Comparison of ENCODE assay signal across 10 cellular contexts in the genomic region with DNA sequence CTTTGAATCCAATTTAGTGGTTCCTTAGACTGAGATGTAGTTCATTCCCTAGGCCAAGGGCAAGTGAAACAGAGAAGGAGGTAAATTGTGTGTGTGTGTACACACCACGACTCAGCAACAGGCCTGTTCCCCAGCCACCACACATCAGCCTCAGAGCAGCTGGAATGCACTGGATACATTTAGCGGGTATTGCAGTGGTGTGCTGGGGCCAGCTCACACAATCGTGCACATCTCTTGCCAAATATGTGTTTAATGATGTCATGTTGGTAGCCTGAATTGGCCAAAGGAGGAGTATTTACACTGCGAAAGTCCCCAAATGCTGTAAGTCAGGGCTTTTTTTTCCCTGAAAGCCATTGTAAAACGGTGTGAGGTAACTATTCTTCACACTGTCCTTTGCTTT.
DNase-seq lines count a peak whose midpoint lies in the region; ATAC-seq and TF ChIP-seq lines count a peak whose summit lies in the region.
"Had no signal": no experiment of that assay in that cellular context is flagged by ENCODE, and none has a peak within 500 bp of the region (broad histone marks: within the 10 kb centered on the region; RNA-seq: fewer than 3 reads in every experiment).

No MANE protein-coding gene starts in this region.

- H3K9me3 Mint-ChIP-seq in activated T-cell treated with anti-CD3 and anti-CD28 coated beads, Interleukin-2, amount 50 U/mL, for 24 hours, result no peaks in the 10 kb centered on the region
- no peaks in the 10 kb centered on the region for H3K9me3 Mint-ChIP-seq in CD8-positive, alpha-beta memory T cell

- no peak overlapping the region for H3K4me2 ChIP-seq in mammary epithelial cell (ENCODE audit: insufficient read depth, low read depth, low read length)

- H3K27ac ChIP-seq in mammary epithelial cell (ENCODE audit: insufficient read depth, low read depth, low read length), result no peak overlapping the region
- H3K27ac ChIP-seq in right lobe of liver, result peak overlapping the region; percentile 61 to 71 (median 69)
- peak overlapping the region; percentile 56 to 89 (median 80) for H3K27ac ChIP-seq in transverse colon
- H3K27ac ChIP-seq in CD8-positive, alpha-beta memory T cell (ENCODE audit: low read depth, low read length), result no peak overlapping the region

- H3K9me3 ChIP-seq in mammary epithelial cell (replicated peaks; ENCODE audit: insufficient read depth, low read length) (no peaks in the 10 kb centered on the region), right lobe of liver (no peaks in the 10 kb centered on the region), transverse colon (no peaks in the 10 kb centered on the region)
- no peaks in the 10 kb centered on the region for H3K9me3 ChIP-seq in CD8-positive, alpha-beta memory T cell (ENCODE audit: low read length)

- peak overlapping the region; percentile 88 for H3K27ac Mint-ChIP-seq in activated T-cell treated with anti-CD3 and anti-CD28 coated beads, Interleukin-2, amount 50 U/mL, for 24 hours
- peak overlapping the region in 2 of 8 donors; percentile 17 to 72 for H3K27ac Mint-ChIP-seq in CD8-positive, alpha-beta memory T cell

- BruUV-seq in mammary epithelial cell (replicated peaks; lab: Mats Ljungman, UMichigan), result no TSS peak

- no peak for TF ChIP-seq EP300 in transverse colon (IDR thresholded peaks at IDR 0.05; ENCODE audit: low read depth)

- H3K36me3 ChIP-seq in mammary epithelial cell (ENCODE audit: insufficient read depth, low read length) (peaks cover 8% of the 10 kb centered on the region), right lobe of liver (peaks cover 0 to 24% (median 14%) of the 10 kb centered on the region in 4 donors), transverse colon (peaks cover 0 to 20% (median 10%) of the 10 kb centered on the region in 4 donors)
- H3K36me3 ChIP-seq in CD8-positive, alpha-beta memory T cell (ENCODE audit: insufficient read depth, low read length), result peaks cover 27% of the 10 kb centered on the region

- no peak overlapping the region for H2AFZ ChIP-seq in mammary epithelial cell (ENCODE audit: low read depth, low read length)

- POLR2A ChIA-PET in CD8-positive, alpha-beta memory T cell (lab: Charles Lee), result no interaction called here

- no peak for TF ChIP-seq CTCF in mammary epithelial cell (conservative IDR thresholded peaks at IDR 0.05 in 1 of 2, IDR thresholded peaks at IDR 0.05 in 1 of 2; ENCODE audit: extremely low read depth in 1 of 2, insufficient read depth in 1 of 2, low read depth in 1 of 2, low read length in 2 of 2)
- no peak for TF ChIP-seq CTCF in right lobe of liver (IDR thresholded peaks at IDR 0.05)
- no peak for TF ChIP-seq CTCF in transverse colon (IDR thresholded peaks at IDR 0.05)

- no peak overlapping the region for H3K9ac ChIP-seq in mammary epithelial cell (ENCODE audit: insufficient read depth, low read length)

- no peak overlapping the region for H3K4me3 ChIP-seq in mammary epithelial cell (replicated peaks in 1 of 3; ENCODE audit: insufficient read depth in 1 of 3, low read depth in 2 of 3, low read length in 3 of 3)
- H3K4me3 ChIP-seq in right lobe of liver, result no peak overlapping the region
- H3K4me3 ChIP-seq in transverse colon, result no peak overlapping the region
- no peak overlapping the region for H3K4me3 ChIP-seq in CD8-positive, alpha-beta memory T cell (ENCODE audit: low read length)

- 11% methylated on average over 5 of the region's 5 CpGs for WGBS in mammary epithelial cell (ENCODE audit: low coverage, missing lambda C conversion rate)
- WGBS in right lobe of liver (ENCODE audit: insufficient coverage, low coverage, low lambda C conversion rate, missing lambda C conversion rate), result 7% methylated on average over 2 of the region's 5 CpGs
- WGBS in transverse colon (ENCODE audit: low coverage in 1 of 2), 2 donors, result 65% methylated on average over 5 of the region's 5 CpGs; no CpG with 5 or more reads in 1 of the 2 donors

- H3K4me1 Mint-ChIP-seq in activated T-cell treated with anti-CD3 and anti-CD28 coated beads, Interleukin-2, amount 50 U/mL, for 24 hours (ENCODE audit: low read depth), result peaks cover 45% of the 10 kb centered on the region
- H3K4me1 Mint-ChIP-seq in CD8-positive, alpha-beta memory T cell, result peaks cover 14 to 41% (median 23%) of the 10 kb centered on the region in 3 donors

- ATAC-seq in right lobe of liver, result peak; percentile 87 to 89 (median 88)
- no peak for ATAC-seq in HG02763 (IDR thresholded peaks at IDR 0.05; ENCODE audit: unreplicated experiment)

- H3K27me3 ChIP-seq in mammary epithelial cell (ENCODE audit: insufficient read depth, low read length) (no peaks in the 10 kb centered on the region), right lobe of liver (no peaks in the 10 kb centered on the region), transverse colon (no peaks in the 10 kb centered on the region)
- H3K27me3 ChIP-seq in CD8-positive, alpha-beta memory T cell (ENCODE audit: insufficient read depth, low read length, poor library complexity, severe bottlenecking), result no peaks in the 10 kb centered on the region

- H3K27me3 Mint-ChIP-seq in activated T-cell treated with anti-CD3 and anti-CD28 coated beads, Interleukin-2, amount 50 U/mL, for 24 hours, result no peaks in the 10 kb centered on the region
- no peaks in the 10 kb centered on the region for H3K27me3 Mint-ChIP-seq in CD8-positive, alpha-beta memory T cell
- H3K27me3 Mint-ChIP-seq: CD4-positive, alpha-beta memory T cell had no signal

- in situ Hi-C loops in mammary epithelial cell (cut with MboI; ENCODE audit: low sequenced_read_pairs in 2 of 2), result no loop called here
- in situ Hi-C loops in transverse colon (cut with MboI; ENCODE audit: low pct_ligation_motif_present in 1 of 4, low pct_unique_long_range_greater_than_20kb in 1 of 4, low sequenced_read_pairs in 3 of 4), result no loop called here

- peaks cover 52% of the 10 kb centered on the region for H3K79me2 ChIP-seq in mammary epithelial cell (ENCODE audit: insufficient read depth, low read length)

- H3K4me3 Mint-ChIP-seq in activated T-cell treated with anti-CD3 and anti-CD28 coated beads, Interleukin-2, amount 50 U/mL, for 24 hours, result no peak overlapping the region
- no peak overlapping the region for H3K4me3 Mint-ChIP-seq in CD8-positive, alpha-beta memory T cell
- H3K4me3 Mint-ChIP-seq: CD4-positive, alpha-beta memory T cell had no signal

- dilution Hi-C loops in mammary epithelial cell (cut with HindIII; ENCODE audit: low sequenced_read_pairs), result no loop called here

- no peaks in the 10 kb centered on the region for H4K20me1 ChIP-seq in mammary epithelial cell (ENCODE audit: insufficient read depth, low read length)

- H3K36me3 Mint-ChIP-seq in activated T-cell treated with anti-CD3 and anti-CD28 coated beads, Interleukin-2, amount 50 U/mL, for 24 hours (ENCODE audit: low read depth), result peaks cover 69% of the 10 kb centered on the region
- H3K36me3 Mint-ChIP-seq in CD8-positive, alpha-beta memory T cell, result peaks cover 0 to 64% (median 12%) of the 10 kb centered on the region in 3 donors

- intact Hi-C loops in mammary epithelial cell (cut with micrococcal nuclease), result no loop called here
- intact Hi-C loops in right lobe of liver (cut with DNase I), result no loop called here
- intact Hi-C loops in transverse colon (cut with DNase I; ENCODE audit: low total_unique reads), result no loop called here

- CTCF ChIA-PET in mammary epithelial cell (lab: Charles Lee; ENCODE audit: low non-redundant PET), result no interaction called here
- CTCF ChIA-PET in CD8-positive, alpha-beta memory T cell (lab: Charles Lee), result interaction anchor here (1.2 kb wide), 1 partner anchor 14 kb away, joined by 3 read pairs; no protein-coding TSS in a partner anchor

- no peak for DNase-seq in activated T-cell treated with anti-CD3 and anti-CD28 coated beads, Interleukin-2, amount 50 U/mL, for 24 hours
- no peak for DNase-seq in activated T-cell treated with anti-CD3 and anti-CD28 coated beads, Interleukin-2, amount 50 U/mL, for 48 hours
- DNase-seq in mammary epithelial cell (peak; percentile 71), right lobe of liver (peak; percentile 64 to 76 (median 74)), transverse colon (peak; percentile 43), middle frontal gyrus (ENCODE audit: extremely low spot score, low spot score) (no peak)
- no peak for DNase-seq in CD8-positive, alpha-beta memory T cell
- DNase-seq: activated CD8-positive, alpha-beta memory T cell treated with anti-CD3 and anti-CD28 coated beads, Interleukin-2, amount 50 U/mL, for 4 hours; CD4-positive, alpha-beta memory T cell had no signal

- H3K4me1 ChIP-seq in mammary epithelial cell (ENCODE audit: insufficient read depth, low read length) (peaks cover 11% of the 10 kb centered on the region), right lobe of liver (peaks cover 0 to 37% (median 20%) of the 10 kb centered on the region in 4 donors), transverse colon (peaks cover 11 to 73% (median 37%) of the 10 kb centered on the region in 4 donors)
- H3K4me1 ChIP-seq in CD8-positive, alpha-beta memory T cell (ENCODE audit: insufficient read depth, low read length), result no peaks in the 10 kb centered on the region

- TF ChIP-seq POLR2A in right lobe of liver (IDR thresholded peaks at IDR 0.05) (no peak), transverse colon (IDR thresholded peaks at IDR 0.05) (no peak)

Comparison
In these comparisons a context has a peak if more than half of its experiments do, and no peak if none do; other contexts are left out.
1. DNase-seq: peak in mammary epithelial cell (single experiment), right lobe of liver (3 of 3) and transverse colon (single experiment); none in activated T-cell treated with anti-CD3 and anti-CD28 coated beads, Interleukin-2, amount 50 U/mL, for 24 hours (single experiment), activated T-cell treated with anti-CD3 and anti-CD28 coated beads, Interleukin-2, amount 50 U/mL, for 48 hours (0 of 2), middle frontal gyrus (single experiment) and CD8-positive, alpha-beta memory T cell (0 of 5).
2. H3K27ac ChIP-seq: peak in right lobe of liver (3 of 3) and transverse colon (4 of 4); none in mammary epithelial cell (single experiment) and CD8-positive, alpha-beta memory T cell (single experiment).